ENCODE assay signal across 21 cellular contexts in genomic region chr2:44351088-44351487, GRCh38. TPM values are rescaled to one million over a fixed set of nuclear protein-coding genes. Genes with fewer than 3 reads are reported as not detected.
DNase-seq lines count a peak whose midpoint lies in the region; ATAC-seq and TF ChIP-seq lines count a peak whose summit lies in the region.
"Had no signal": no experiment of that assay in that cellular context is flagged by ENCODE, and none has a peak within 500 bp of the region (broad histone marks: within the 10 kb centered on the region; RNA-seq: fewer than 3 reads in every experiment).

No MANE protein-coding gene starts in this region.

- H3K79me2 ChIP-seq in smooth muscle cell (ENCODE audit: low read depth), result peaks cover 15% of the 10 kb centered on the region

- peaks cover 0 to 21% (median 0%) of the 10 kb centered on the region in 9 donors for H3K36me3 ChIP-seq in heart right ventricle
- H3K36me3 ChIP-seq in smooth muscle cell (ENCODE audit: low read depth), result no peaks in the 10 kb centered on the region
- no peaks in the 10 kb centered on the region for H3K36me3 ChIP-seq in lower lobe of right lung

- peaks cover 3% of the 10 kb centered on the region for H3F3A ChIP-seq in smooth muscle cell (ENCODE audit: low read depth)

- H3K4me1 ChIP-seq in heart right ventricle (peaks cover 2 to 61% (median 39%) of the 10 kb centered on the region in 9 donors), smooth muscle cell (ENCODE audit: low read depth) (no peaks in the 10 kb centered on the region), lower lobe of right lung (peaks cover 8% of the 10 kb centered on the region)
- H3K4me1 ChIP-seq: BLaER1 treated with 17β-estradiol and CSF1 and Interleukin-3, amounts not matched to agents 10 nM and 100 nM had no signal

- H3K9me3 Mint-ChIP-seq in stimulated activated effector memory CD8-positive, alpha-beta T cell treated with anti-CD3 and anti-CD28 coated beads, Interleukin-12 subunit alpha, Interleukin-12 subunit beta, amount 100 ng/mL, for 72 hours, result no peaks in the 10 kb centered on the region
- H3K9me3 Mint-ChIP-seq: activated naive CD8-positive, alpha-beta T cell treated with anti-CD3 and anti-CD28 coated beads, Interleukin-2, amount 10 ng/mL, durations not matched to agents 7 days and 5 days; H9; immature natural killer cell; mesothelial cell of epicardium had no signal

- H3K27me3 ChIP-seq in heart right ventricle (no peaks in the 10 kb centered on the region), smooth muscle cell (ENCODE audit: low read depth) (no peaks in the 10 kb centered on the region), lower lobe of right lung (ENCODE audit: low read depth) (no peaks in the 10 kb centered on the region)
- H3K27me3 ChIP-seq: BLaER1 treated with 17β-estradiol and CSF1 and Interleukin-3, amounts not matched to agents 10 nM and 100 nM; esophagus squamous epithelium had no signal

- H3K4me3 ChIP-seq in heart right ventricle (no peak overlapping the region), smooth muscle cell (no peak overlapping the region), lower lobe of right lung (no peak overlapping the region)
- H3K4me3 ChIP-seq: BLaER1 treated with 17β-estradiol and CSF1 and Interleukin-3, amounts not matched to agents 10 nM and 100 nM; esophagus squamous epithelium had no signal

- H3K9ac ChIP-seq in smooth muscle cell (ENCODE audit: low read depth), result no peak overlapping the region
- H3K9ac ChIP-seq: BLaER1 treated with 17β-estradiol and CSF1 and Interleukin-3, amounts not matched to agents 10 nM and 100 nM; KMS-11 had no signal

- no peak overlapping the region for H3K27ac Mint-ChIP-seq in stimulated activated effector memory CD8-positive, alpha-beta T cell treated with anti-CD3 and anti-CD28 coated beads, Interleukin-12 subunit alpha, Interleukin-12 subunit beta, amount 100 ng/mL, for 72 hours
- H3K27ac Mint-ChIP-seq: activated naive CD8-positive, alpha-beta T cell treated with anti-CD3 and anti-CD28 coated beads, Interleukin-2, amount 10 ng/mL, durations not matched to agents 7 days and 5 days; immature natural killer cell; mesothelial cell of epicardium had no signal

- H2AFZ ChIP-seq in smooth muscle cell (ENCODE audit: low read depth), result no peak overlapping the region

- no peak for TF ChIP-seq CTCF in heart right ventricle (IDR thresholded peaks at IDR 0.05)
- TF ChIP-seq CTCF in smooth muscle cell (IDR thresholded peaks at IDR 0.05; ENCODE audit: borderline replicate concordance, insufficient read depth, poor library complexity, severe bottlenecking), result no peak
- TF ChIP-seq CTCF in lower lobe of right lung (IDR thresholded peaks at IDR 0.05), result no peak

- H3K27ac ChIP-seq in heart right ventricle, result peak overlapping the region in 3 of 10 donors; percentile 1 to 17 (median 12)
- peak overlapping the region; percentile 51 for H3K27ac ChIP-seq in smooth muscle cell (ENCODE audit: low read depth)
- no peak overlapping the region for H3K27ac ChIP-seq in lower lobe of right lung
- H3K27ac ChIP-seq: BLaER1 treated with 17β-estradiol and CSF1 and Interleukin-3, amounts not matched to agents 10 nM and 100 nM; KMS-11 had no signal

- ATAC-seq in heart right ventricle (peak in 6 of 8 donors; percentile 30 to 67 (median 60)), lower lobe of right lung (no peak), GM18868 (IDR thresholded peaks at IDR 0.05; ENCODE audit: unreplicated experiment) (no peak)
- no peak for ATAC-seq in stimulated activated effector memory CD8-positive, alpha-beta T cell treated with anti-CD3 and anti-CD28 coated beads, Interleukin-12 subunit alpha, Interleukin-12 subunit beta, amount 100 ng/mL, for 72 hours
- ATAC-seq: PC-3 had no signal

- peak; percentile 96 for DNase-seq in HCEC 1CT
- peak; percentile 19 for DNase-seq in astrocyte of the hippocampus (ENCODE audit: low read depth, low spot score)
- DNase-seq in heart right ventricle, result no peak
- DNase-seq in smooth muscle cell (lab: John Stamatoyannopoulos, UW; ENCODE audit: unreplicated experiment), result no peak
- no peak for DNase-seq in lower lobe of right lung
- DNase-seq in stimulated activated effector memory CD8-positive, alpha-beta T cell treated with anti-CD3 and anti-CD28 coated beads, Interleukin-12 subunit alpha, Interleukin-12 subunit beta, amount 100 ng/mL, for 72 hours (ENCODE audit: low spot score in 2 of 2), result no peak
- no peak for DNase-seq in head of caudate nucleus
- DNase-seq: activated CD8-positive, alpha-beta memory T cell treated with anti-CD3 and anti-CD28 coated beads, Interleukin-2, amount 50 U/mL, for 48 hours; activated naive CD8-positive, alpha-beta T cell treated with anti-CD3 and anti-CD28 coated beads, Interleukin-2, amount 10 ng/mL, durations not matched to agents 7 days and 5 days; DMS53; esophagus squamous epithelium; H9; immature natural killer cell; NCI-H1436 treated with DMSO at 0.1 percent for 48 hours; NCI-H446 treated with DMSO at 0.1 percent for 48 hours; occipital lobe; PC-3 had no signal

- H3K4me3 Mint-ChIP-seq in stimulated activated effector memory CD8-positive, alpha-beta T cell treated with anti-CD3 and anti-CD28 coated beads, Interleukin-12 subunit alpha, Interleukin-12 subunit beta, amount 100 ng/mL, for 72 hours, result no peak overlapping the region
- H3K4me3 Mint-ChIP-seq: activated naive CD8-positive, alpha-beta T cell treated with anti-CD3 and anti-CD28 coated beads, Interleukin-2, amount 10 ng/mL, durations not matched to agents 7 days and 5 days; H9; immature natural killer cell; mesothelial cell of epicardium had no signal

- 62 to 79% methylated on average over 4 of the region's 4 CpGs for WGBS in heart right ventricle, 2 donors
- 72% methylated on average over 4 of the region's 4 CpGs for WGBS in smooth muscle cell (ENCODE audit: low lambda C conversion rate)

- peaks cover 32% of the 10 kb centered on the region for H3K36me3 Mint-ChIP-seq in stimulated activated effector memory CD8-positive, alpha-beta T cell treated with anti-CD3 and anti-CD28 coated beads, Interleukin-12 subunit alpha, Interleukin-12 subunit beta, amount 100 ng/mL, for 72 hours

- peaks cover 68% of the 10 kb centered on the region for H4K20me1 ChIP-seq in smooth muscle cell (ENCODE audit: low read depth)

- no peak overlapping the region for H3K4me2 ChIP-seq in smooth muscle cell
- H3K4me2 ChIP-seq: BLaER1 treated with 17β-estradiol and CSF1 and Interleukin-3, amounts not matched to agents 10 nM and 100 nM; KMS-11 had no signal

- intact Hi-C loops in heart right ventricle (cut with DNase I), result loop anchor here in 1 of 10 donors (10.0 kb wide), 1 partner anchor 266 kb away; no protein-coding TSS in a partner anchor
- intact Hi-C loops in lower lobe of right lung (cut with DNase I), result no loop called here
- intact Hi-C loops in head of caudate nucleus (cut with DNase I), result no loop called here

- H3K9me3 ChIP-seq in heart right ventricle (no peaks in the 10 kb centered on the region), smooth muscle cell (replicated peaks; ENCODE audit: low read depth) (no peaks in the 10 kb centered on the region), lower lobe of right lung (no peaks in the 10 kb centered on the region)
- H3K9me3 ChIP-seq: BLaER1 treated with 17β-estradiol and CSF1 and Interleukin-3, amounts not matched to agents 10 nM and 100 nM; esophagus squamous epithelium had no signal

- peaks cover 34% of the 10 kb centered on the region for H3K4me1 Mint-ChIP-seq in stimulated activated effector memory CD8-positive, alpha-beta T cell treated with anti-CD3 and anti-CD28 coated beads, Interleukin-12 subunit alpha, Interleukin-12 subunit beta, amount 100 ng/mL, for 72 hours
- H3K4me1 Mint-ChIP-seq: activated naive CD8-positive, alpha-beta T cell treated with anti-CD3 and anti-CD28 coated beads, Interleukin-2, amount 10 ng/mL, durations not matched to agents 7 days and 5 days had no signal

RNA-seq across cellular contexts. Expression of gene PREPL, which starts 10.2 kb away (rescaled TPM):
- total RNA-seq in heart right ventricle (100 to 1,000 TPM in 5 of 10 donors, 10 to 100 TPM in 5; 69.1 to 132 (median 101) TPM), smooth muscle cell (43.8 and 45.4 TPM in 2 replicates), lower lobe of right lung (44.2 TPM)
- polyA plus RNA-seq in heart right ventricle (10 to 100 TPM in 1 of 2 donors, 1 to 10 TPM in 1; 8.5 to 14.3 TPM), smooth muscle cell (16.2 and 16.7 TPM in 2 replicates)

RNA-seq across cellular contexts. Expression of gene CAMKMT, which starts 10.7 kb away (rescaled TPM):
- 1 to 10 TPM; 4.1 to 6.4 (median 4.9) TPM for total RNA-seq in heart right ventricle
- polyA plus RNA-seq in heart right ventricle, result 1 to 10 TPM; 4.7 to 4.9 TPM
- total RNA-seq in smooth muscle cell, result 4.2 and 7.6 TPM in 2 replicates
- polyA plus RNA-seq in smooth muscle cell, result 7.2 and 9.1 TPM in 2 replicates
- 10.5 TPM for total RNA-seq in lower lobe of right lung

Comparison
In these comparisons a context has a peak if more than half of its experiments do, and no peak if none do; other contexts are left out.
1. DNase-seq: peak in HCEC 1CT (single experiment) and astrocyte of the hippocampus (single experiment); none in heart right ventricle (0 of 2), smooth muscle cell (single experiment), lower lobe of right lung (single experiment), stimulated activated effector memory CD8-positive, alpha-beta T cell treated with anti-CD3 and anti-CD28 coated beads, Interleukin-12 subunit alpha, Interleukin-12 subunit beta, amount 100 ng/mL, for 72 hours (0 of 2) and head of caudate nucleus (0 of 42).
2. ATAC-seq: peak in heart right ventricle (6 of 8); none in lower lobe of right lung (0 of 2), stimulated activated effector memory CD8-positive, alpha-beta T cell treated with anti-CD3 and anti-CD28 coated beads, Interleukin-12 subunit alpha, Interleukin-12 subunit beta, amount 100 ng/mL, for 72 hours (single experiment) and GM18868 (single experiment).